Comparison of ENCODE assay signal across 5 cellular contexts in genomic region chr10:5475088-5475487, GRCh38. TPM values are rescaled to one million over a fixed set of nuclear protein-coding genes. Genes with fewer than 3 reads are reported as not detected.
"Had no signal": no experiment of that assay in that cellular context is flagged by ENCODE, and none has a peak within 500 bp of the region (broad histone marks: within the 10 kb centered on the region; RNA-seq: fewer than 3 reads in every experiment).

No MANE protein-coding gene starts in this region.

RNA-seq across cellular contexts. Expression of gene CALML5, which starts 24.3 kb away (rescaled TPM):
- total RNA-seq: GM23338, H1, H9 had no signal
- polyA plus RNA-seq: H1, IgD-negative memory B cell had no signal

RNA-seq across cellular contexts. Expression of gene CALML3, which starts 49.7 kb away (rescaled TPM):
- total RNA-seq: GM23338, H1, H9, HT-29 had no signal
- polyA plus RNA-seq: GM23338, H1, IgD-negative memory B cell had no signal
